ENCODE assay signal across 1 cellular context in genomic region chr14:54572316-54572715, GRCh38.
TF ChIP-seq lines count a peak whose summit lies in the region.

No MANE protein-coding gene starts in this region.

TF ChIP-seq in GM12878, 131 proteins besides CTCF, POLR2A, EP300 and RAD21 (continued from another document):
- TF ChIP-seq MLLT1 (IDR thresholded peaks at IDR 0.05) = no peak
- peak; percentile 89; the same call in 1 of the 2 replicates for TF ChIP-seq CBX5 (IDR thresholded peaks at IDR 0.05; ENCODE audit: low read depth)
- no peak for TF ChIP-seq CBX3 (IDR thresholded peaks at IDR 0.05; ENCODE audit: borderline replicate concordance, low read depth)
